In the genomic region with DNA sequence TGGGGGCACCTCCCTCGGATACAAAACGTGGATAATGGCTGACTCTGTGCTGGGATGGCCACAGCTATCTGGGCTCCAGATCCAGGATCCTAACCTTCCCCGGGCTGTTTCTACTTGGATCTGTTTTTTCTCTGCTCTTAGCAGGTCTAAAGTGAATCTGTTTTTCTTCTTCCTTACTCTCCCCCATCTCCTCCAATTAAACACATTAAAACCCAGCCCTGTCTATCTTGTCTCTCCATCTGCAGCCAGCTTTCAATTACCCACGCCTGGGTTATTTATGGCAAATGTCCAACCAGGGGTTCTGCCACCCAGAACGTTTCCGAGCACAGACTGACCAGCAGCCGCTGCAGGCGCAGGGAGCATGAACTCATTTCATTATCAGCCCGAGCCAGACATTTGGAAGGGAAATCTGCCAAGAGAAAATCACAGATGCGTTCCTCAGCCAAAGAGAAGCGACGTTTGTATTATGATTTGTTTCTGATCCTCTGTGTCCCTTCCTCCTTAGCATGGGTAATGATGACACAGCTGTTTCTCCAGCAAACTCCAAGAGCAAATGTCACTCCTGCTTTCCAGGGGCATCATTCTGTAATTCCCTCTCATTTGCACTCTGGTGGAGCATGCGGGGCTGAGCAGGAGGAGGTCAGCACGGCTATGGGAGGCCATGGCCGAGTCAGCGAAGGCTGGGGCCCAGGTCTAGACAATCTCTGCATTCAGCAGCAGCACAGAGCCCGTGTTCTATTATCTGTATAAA, we compare ENCODE assay signal across 1 cellular context.
TF ChIP-seq lines count a peak whose summit lies in the region.

No MANE protein-coding gene starts in this region.

TF ChIP-seq in K562, 482 proteins besides CTCF, POLR2A, EP300 and RAD21 (continued from another document and continues in another):
- TF ChIP-seq, protein P1, sequence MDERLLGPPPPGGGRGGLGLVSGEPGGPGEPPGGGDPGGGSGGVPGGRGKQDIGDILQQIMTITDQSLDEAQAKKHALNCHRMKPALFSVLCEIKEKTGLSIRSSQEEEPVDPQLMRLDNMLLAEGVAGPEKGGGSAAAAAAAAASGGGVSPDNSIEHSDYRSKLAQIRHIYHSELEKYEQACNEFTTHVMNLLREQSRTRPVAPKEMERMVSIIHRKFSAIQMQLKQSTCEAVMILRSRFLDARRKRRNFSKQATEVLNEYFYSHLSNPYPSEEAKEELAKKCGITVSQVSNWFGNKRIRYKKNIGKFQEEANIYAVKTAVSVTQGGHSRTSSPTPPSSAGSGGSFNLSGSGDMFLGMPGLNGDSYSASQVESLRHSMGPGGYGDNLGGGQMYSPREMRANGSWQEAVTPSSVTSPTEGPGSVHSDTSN (CRISPR knock-in tag; IDR thresholded peaks at IDR 0.05; ENCODE audit: low read depth) = no peak
- TF ChIP-seq, protein P1 (tag; conservative IDR thresholded peaks at IDR 0.05; ENCODE audit: low read depth) = peak; percentile 84
- TF ChIP-seq, protein P2, sequence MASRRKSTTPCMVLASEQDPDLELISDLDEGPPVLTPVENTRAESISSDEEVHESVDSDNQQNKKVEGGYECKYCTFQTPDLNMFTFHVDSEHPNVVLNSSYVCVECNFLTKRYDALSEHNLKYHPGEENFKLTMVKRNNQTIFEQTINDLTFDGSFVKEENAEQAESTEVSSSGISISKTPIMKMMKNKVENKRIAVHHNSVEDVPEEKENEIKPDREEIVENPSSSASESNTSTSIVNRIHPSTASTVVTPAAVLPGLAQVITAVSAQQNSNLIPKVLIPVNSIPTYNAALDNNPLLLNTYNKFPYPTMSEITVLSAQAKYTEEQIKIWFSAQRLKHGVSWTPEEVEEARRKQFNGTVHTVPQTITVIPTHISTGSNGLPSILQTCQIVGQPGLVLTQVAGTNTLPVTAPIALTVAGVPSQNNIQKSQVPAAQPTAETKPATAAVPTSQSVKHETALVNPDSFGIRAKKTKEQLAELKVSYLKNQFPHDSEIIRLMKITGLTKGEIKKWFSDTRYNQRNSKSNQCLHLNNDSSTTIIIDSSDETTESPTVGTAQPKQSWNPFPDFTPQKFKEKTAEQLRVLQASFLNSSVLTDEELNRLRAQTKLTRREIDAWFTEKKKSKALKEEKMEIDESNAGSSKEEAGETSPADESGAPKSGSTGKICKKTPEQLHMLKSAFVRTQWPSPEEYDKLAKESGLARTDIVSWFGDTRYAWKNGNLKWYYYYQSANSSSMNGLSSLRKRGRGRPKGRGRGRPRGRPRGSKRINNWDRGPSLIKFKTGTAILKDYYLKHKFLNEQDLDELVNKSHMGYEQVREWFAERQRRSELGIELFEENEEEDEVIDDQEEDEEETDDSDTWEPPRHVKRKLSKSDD (conservative IDR thresholded peaks at IDR 0.05; ENCODE audit: low read length) = no peak
- TF ChIP-seq, protein P3, sequence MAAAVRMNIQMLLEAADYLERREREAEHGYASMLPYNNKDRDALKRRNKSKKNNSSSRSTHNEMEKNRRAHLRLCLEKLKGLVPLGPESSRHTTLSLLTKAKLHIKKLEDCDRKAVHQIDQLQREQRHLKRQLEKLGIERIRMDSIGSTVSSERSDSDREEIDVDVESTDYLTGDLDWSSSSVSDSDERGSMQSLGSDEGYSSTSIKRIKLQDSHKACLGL (CRISPR knock-in tag; IDR thresholded peaks at IDR 0.05; ENCODE audit: borderline replicate concordance, poor library complexity, severe bottlenecking) = no peak
- TF ChIP-seq CTBP1 (IDR thresholded peaks at IDR 0.05; ENCODE audit: borderline replicate concordance) (peak; percentile 71), ATF7 (IDR thresholded peaks at IDR 0.05) (peak; percentile 69; the same call in 1 of the 2 replicates), ZFPM2 (CRISPR knock-in tag; IDR thresholded peaks at IDR 0.05) (no peak), ZNF197 (CRISPR knock-in tag; IDR thresholded peaks at IDR 0.05; ENCODE audit: low read depth) (no peak), GATAD2A (IDR thresholded peaks at IDR 0.05) (no peak), ZBED1 (IDR thresholded peaks at IDR 0.05) (no peak), NFRKB (IDR thresholded peaks at IDR 0.05; ENCODE audit: low read depth) (no peak), SMAD1 (IDR thresholded peaks at IDR 0.05; ENCODE audit: low read depth, low read length, partially characterized antibody) (peak; percentile 64), ZFP1 (CRISPR knock-in tag; IDR thresholded peaks at IDR 0.05) (no peak), ZC3H11A (IDR thresholded peaks at IDR 0.05; ENCODE audit: low read depth, low read length) (no peak), MYBL2 (IDR thresholded peaks at IDR 0.05; ENCODE audit: low read depth) (no peak), MYBL2 (CRISPR knock-in tag; IDR thresholded peaks at IDR 0.05; ENCODE audit: borderline replicate concordance) (no peak), E2F3 (CRISPR knock-in tag; IDR thresholded peaks at IDR 0.05) (no peak), FOXA3 (CRISPR knock-in tag; conservative IDR thresholded peaks at IDR 0.05 in 1 of 2, IDR thresholded peaks at IDR 0.05 in 1 of 2) (no peak), YY1 (IDR thresholded peaks at IDR 0.05; ENCODE audit: borderline replicate concordance in 1 of 3, control insufficient read depth in 1 of 3, extremely low read depth in 1 of 3, insufficient read depth in 3 of 3, insufficient read length in 1 of 3, insufficient replicate concordance in 2 of 3, low read depth in 1 of 3, low read length in 2 of 3) (no peak), HNRNPK (IDR thresholded peaks at IDR 0.05; ENCODE audit: low read depth, low read length, poor library complexity, severe bottlenecking) (no peak), ZNF707 (CRISPR knock-in tag; conservative IDR thresholded peaks at IDR 0.05) (no peak), ATF1 (CRISPR knock-in tag; IDR thresholded peaks at IDR 0.05) (no peak), ATF1 (tag; IDR thresholded peaks at IDR 0.05) (peak; percentile 55; the same call in 1 of the 2 replicates), FOS (IDR thresholded peaks at IDR 0.05; ENCODE audit: extremely low read depth, insufficient read length) (no peak), CSDE1 (IDR thresholded peaks at IDR 0.05) (no peak), KAT8 (IDR thresholded peaks at IDR 0.05; ENCODE audit: low read depth) (no peak), ZKSCAN3 (CRISPR knock-in tag; IDR thresholded peaks at IDR 0.05) (no peak), FOSL1 (tag; conservative IDR thresholded peaks at IDR 0.05) (peak; percentile 55), ZNF12 (CRISPR knock-in tag; IDR thresholded peaks at IDR 0.05) (no peak), SMAD4 (CRISPR knock-in tag; conservative IDR thresholded peaks at IDR 0.05) (peak; percentile 95), ARID1B (IDR thresholded peaks at IDR 0.05) (peak; percentile 95), PRPF4 (IDR thresholded peaks at IDR 0.05; ENCODE audit: insufficient read depth, low read depth, low read length, poor library complexity, severe bottlenecking) (no peak), XRCC3 (IDR thresholded peaks at IDR 0.05) (no peak), ZNF436 (CRISPR knock-in tag; IDR thresholded peaks at IDR 0.05) (no peak), U2AF1 (optimal IDR thresholded peaks at IDR 0.05; ENCODE audit: low read depth, low read length) (no peak), ZNF696 (CRISPR knock-in tag; conservative IDR thresholded peaks at IDR 0.05) (no peak), MEF2A (IDR thresholded peaks at IDR 0.05; ENCODE audit: control insufficient read depth, low read depth, low read length) (no peak), ZNF354B (CRISPR knock-in tag; IDR thresholded peaks at IDR 0.05) (no peak), TARDBP (IDR thresholded peaks at IDR 0.05) (peak; percentile 73; the same call in 1 of the 2 replicates), NFYB (IDR thresholded peaks at IDR 0.05; ENCODE audit: extremely low read depth, insufficient read length) (no peak), ZNF668 (CRISPR knock-in tag; IDR thresholded peaks at IDR 0.05) (no peak), U2AF2 (optimal IDR thresholded peaks at IDR 0.05; ENCODE audit: low read depth, low read length) (no peak), FUS (optimal IDR thresholded peaks at IDR 0.05; ENCODE audit: low read depth, low read length) (no peak), TFAM (CRISPR knock-in tag; conservative IDR thresholded peaks at IDR 0.05) (no peak), SMAD3 (CRISPR knock-in tag; conservative IDR thresholded peaks at IDR 0.05) (no peak)
- TF ChIP-seq, protein P4, sequence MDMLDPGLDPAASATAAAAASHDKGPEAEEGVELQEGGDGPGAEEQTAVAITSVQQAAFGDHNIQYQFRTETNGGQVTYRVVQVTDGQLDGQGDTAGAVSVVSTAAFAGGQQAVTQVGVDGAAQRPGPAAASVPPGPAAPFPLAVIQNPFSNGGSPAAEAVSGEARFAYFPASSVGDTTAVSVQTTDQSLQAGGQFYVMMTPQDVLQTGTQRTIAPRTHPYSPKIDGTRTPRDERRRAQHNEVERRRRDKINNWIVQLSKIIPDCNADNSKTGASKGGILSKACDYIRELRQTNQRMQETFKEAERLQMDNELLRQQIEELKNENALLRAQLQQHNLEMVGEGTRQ (CRISPR knock-in tag; IDR thresholded peaks at IDR 0.05) = no peak
- TF ChIP-seq, protein P5, sequence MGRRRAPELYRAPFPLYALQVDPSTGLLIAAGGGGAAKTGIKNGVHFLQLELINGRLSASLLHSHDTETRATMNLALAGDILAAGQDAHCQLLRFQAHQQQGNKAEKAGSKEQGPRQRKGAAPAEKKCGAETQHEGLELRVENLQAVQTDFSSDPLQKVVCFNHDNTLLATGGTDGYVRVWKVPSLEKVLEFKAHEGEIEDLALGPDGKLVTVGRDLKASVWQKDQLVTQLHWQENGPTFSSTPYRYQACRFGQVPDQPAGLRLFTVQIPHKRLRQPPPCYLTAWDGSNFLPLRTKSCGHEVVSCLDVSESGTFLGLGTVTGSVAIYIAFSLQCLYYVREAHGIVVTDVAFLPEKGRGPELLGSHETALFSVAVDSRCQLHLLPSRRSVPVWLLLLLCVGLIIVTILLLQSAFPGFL (CRISPR knock-in tag; IDR thresholded peaks at IDR 0.05) = no peak
- TF ChIP-seq, protein P6, sequence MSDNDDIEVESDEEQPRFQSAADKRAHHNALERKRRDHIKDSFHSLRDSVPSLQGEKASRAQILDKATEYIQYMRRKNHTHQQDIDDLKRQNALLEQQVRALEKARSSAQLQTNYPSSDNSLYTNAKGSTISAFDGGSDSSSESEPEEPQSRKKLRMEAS (CRISPR knock-in tag; IDR thresholded peaks at IDR 0.05) = no peak
- TF ChIP-seq, protein P7, sequence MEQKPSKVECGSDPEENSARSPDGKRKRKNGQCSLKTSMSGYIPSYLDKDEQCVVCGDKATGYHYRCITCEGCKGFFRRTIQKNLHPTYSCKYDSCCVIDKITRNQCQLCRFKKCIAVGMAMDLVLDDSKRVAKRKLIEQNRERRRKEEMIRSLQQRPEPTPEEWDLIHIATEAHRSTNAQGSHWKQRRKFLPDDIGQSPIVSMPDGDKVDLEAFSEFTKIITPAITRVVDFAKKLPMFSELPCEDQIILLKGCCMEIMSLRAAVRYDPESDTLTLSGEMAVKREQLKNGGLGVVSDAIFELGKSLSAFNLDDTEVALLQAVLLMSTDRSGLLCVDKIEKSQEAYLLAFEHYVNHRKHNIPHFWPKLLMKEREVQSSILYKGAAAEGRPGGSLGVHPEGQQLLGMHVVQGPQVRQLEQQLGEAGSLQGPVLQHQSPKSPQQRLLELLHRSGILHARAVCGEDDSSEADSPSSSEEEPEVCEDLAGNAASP (IDR thresholded peaks at IDR 0.05) = no peak
- TF ChIP-seq, protein P8, sequence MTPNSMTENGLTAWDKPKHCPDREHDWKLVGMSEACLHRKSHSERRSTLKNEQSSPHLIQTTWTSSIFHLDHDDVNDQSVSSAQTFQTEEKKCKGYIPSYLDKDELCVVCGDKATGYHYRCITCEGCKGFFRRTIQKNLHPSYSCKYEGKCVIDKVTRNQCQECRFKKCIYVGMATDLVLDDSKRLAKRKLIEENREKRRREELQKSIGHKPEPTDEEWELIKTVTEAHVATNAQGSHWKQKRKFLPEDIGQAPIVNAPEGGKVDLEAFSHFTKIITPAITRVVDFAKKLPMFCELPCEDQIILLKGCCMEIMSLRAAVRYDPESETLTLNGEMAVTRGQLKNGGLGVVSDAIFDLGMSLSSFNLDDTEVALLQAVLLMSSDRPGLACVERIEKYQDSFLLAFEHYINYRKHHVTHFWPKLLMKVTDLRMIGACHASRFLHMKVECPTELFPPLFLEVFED (CRISPR knock-in tag; conservative IDR thresholded peaks at IDR 0.05) = no peak
- TF ChIP-seq, protein P9, sequence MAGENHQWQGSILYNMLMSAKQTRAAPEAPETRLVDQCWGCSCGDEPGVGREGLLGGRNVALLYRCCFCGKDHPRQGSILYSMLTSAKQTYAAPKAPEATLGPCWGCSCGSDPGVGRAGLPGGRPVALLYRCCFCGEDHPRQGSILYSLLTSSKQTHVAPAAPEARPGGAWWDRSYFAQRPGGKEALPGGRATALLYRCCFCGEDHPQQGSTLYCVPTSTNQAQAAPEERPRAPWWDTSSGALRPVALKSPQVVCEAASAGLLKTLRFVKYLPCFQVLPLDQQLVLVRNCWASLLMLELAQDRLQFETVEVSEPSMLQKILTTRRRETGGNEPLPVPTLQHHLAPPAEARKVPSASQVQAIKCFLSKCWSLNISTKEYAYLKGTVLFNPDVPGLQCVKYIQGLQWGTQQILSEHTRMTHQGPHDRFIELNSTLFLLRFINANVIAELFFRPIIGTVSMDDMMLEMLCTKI (IDR thresholded peaks at IDR 0.05; ENCODE audit: partially characterized antibody) = no peak
